ENCODE assay signal across 9 cellular contexts in genomic region chr18:59268722-59269562, GRCh38. TPM values are rescaled to one million over a fixed set of nuclear protein-coding genes. Genes with fewer than 3 reads are reported as not detected.
A peak's percentile ranks its signal among the peaks of the same experiment; 100 is the strongest.
DNase-seq lines count a peak whose midpoint lies in the region; ATAC-seq and TF ChIP-seq lines count a peak whose summit lies in the region.
"Had no signal": no experiment of that assay in that cellular context is flagged by ENCODE, and none has a peak within 500 bp of the region (broad histone marks: within the 10 kb centered on the region; RNA-seq: fewer than 3 reads in every experiment).

No MANE protein-coding gene starts in this region.

- no CpG with 5 or more reads among the region's 90 CpGs for WGBS in trophoblast cell (ENCODE audit: extremely low coverage, insufficient coverage, insufficient read length)

- H3K27me3 ChIP-seq in trophoblast cell (ENCODE audit: insufficient read depth, low read length) = peaks cover 97% of the 10 kb centered on the region
- no peaks in the 10 kb centered on the region for H3K27me3 ChIP-seq in Karpas-422 (ENCODE audit: low read length)

- H4K20me1 ChIP-seq in Karpas-422 (ENCODE audit: insufficient read depth, low read depth, low read length) = no peaks in the 10 kb centered on the region

- no peak overlapping the region for H3K18ac ChIP-seq in trophoblast cell (ENCODE audit: low read length)

- no peak overlapping the region for H4K91ac ChIP-seq in trophoblast cell (ENCODE audit: low read depth, low read length)

- ATAC-seq in HG02610 (IDR thresholded peaks at IDR 0.05; ENCODE audit: unreplicated experiment) (peak; percentile 43), HG03439 (IDR thresholded peaks at IDR 0.05; ENCODE audit: unreplicated experiment) (no peak)

- H2AFZ ChIP-seq in trophoblast cell (ENCODE audit: insufficient read depth, low read length, poor library complexity) (peak overlapping the region; percentile 87), Karpas-422 (ENCODE audit: low read length) (no peak overlapping the region)

- no peak overlapping the region for H2BK120ac ChIP-seq in trophoblast cell (ENCODE audit: insufficient read depth, low read length, poor library complexity)

- H3K4ac ChIP-seq in trophoblast cell (ENCODE audit: low read depth, low read length) = no peak overlapping the region

- H3K9ac ChIP-seq in trophoblast cell (ENCODE audit: low read length) = no peak overlapping the region
- H3K9ac ChIP-seq in Karpas-422 (ENCODE audit: low read length) = no peak overlapping the region

- H3K79me2 ChIP-seq in trophoblast cell (ENCODE audit: control insufficient read depth, insufficient read depth, low read length, poor library complexity) (no peaks in the 10 kb centered on the region), Karpas-422 (ENCODE audit: low read length) (no peaks in the 10 kb centered on the region)

- H3K27ac ChIP-seq in trophoblast cell (ENCODE audit: low read depth, low read length) (no peak overlapping the region), Karpas-422 (ENCODE audit: low read length) (no peak overlapping the region)

- DNase-seq in DMS79 treated with DMSO at 0.1 percent for 48 hours (lab: John Stamatoyannopoulos, UW) (peak; percentile 58), SHP77 treated with DMSO at 0.1 percent for 48 hours (lab: John Stamatoyannopoulos, UW) (peak; percentile 56), erythroblast (lab: John Stamatoyannopoulos, UW) (peak; percentile 75 to 77), trophoblast cell (peak in 1 of 2 donors; percentile 16), Karpas-422 (no peak), superior temporal gyrus (ENCODE audit: extremely low spot score) (no peak)

- H3K4me3 ChIP-seq in trophoblast cell (ENCODE audit: low read depth, low read length) (peak overlapping the region; percentile 66), Karpas-422 (ENCODE audit: low read length) (no peak overlapping the region)

- no peak overlapping the region for H2BK5ac ChIP-seq in trophoblast cell (ENCODE audit: low read depth, low read length, poor library complexity)

- peaks cover 19% of the 10 kb centered on the region in 2 experiments for H3K4me1 ChIP-seq in trophoblast cell (ENCODE audit: control insufficient read depth in 1 of 2, insufficient read depth in 2 of 2, low read length in 2 of 2)
- H3K4me1 ChIP-seq in Karpas-422 (ENCODE audit: low read length) = no peaks in the 10 kb centered on the region

- H4K8ac ChIP-seq in trophoblast cell (ENCODE audit: low read depth, low read length) = no peak overlapping the region

- H3K9me2 ChIP-seq in Karpas-422 (replicated peaks; ENCODE audit: insufficient read depth, low read length) = no peaks in the 10 kb centered on the region

- no peak overlapping the region for H2AK5ac ChIP-seq in trophoblast cell (ENCODE audit: low read length)

- no peaks in the 10 kb centered on the region for H3K79me1 ChIP-seq in trophoblast cell (ENCODE audit: low read length)

- H3K14ac ChIP-seq in trophoblast cell (ENCODE audit: low read length) = no peak overlapping the region

- H4K12ac ChIP-seq in trophoblast cell (ENCODE audit: low read depth, low read length) = no peak overlapping the region

- H3K36me3 ChIP-seq in trophoblast cell (ENCODE audit: control insufficient read depth in 1 of 2, insufficient read depth in 2 of 2, low read length in 2 of 2) (no peaks in the 10 kb centered on the region), Karpas-422 (ENCODE audit: insufficient read depth, low read length) (no peaks in the 10 kb centered on the region)

- H3K9me3 ChIP-seq in trophoblast cell (ENCODE audit: insufficient read depth, low read depth, low read length) (peaks cover 14% of the 10 kb centered on the region), Karpas-422 (ENCODE audit: low read length) (no peaks in the 10 kb centered on the region)

- no peak overlapping the region for H2BK12ac ChIP-seq in trophoblast cell (ENCODE audit: low read length)

- no peak overlapping the region for H3K23ac ChIP-seq in trophoblast cell (ENCODE audit: low read length)

- no peak for TF ChIP-seq POLR2A in erythroblast (IDR thresholded peaks at IDR 0.05; ENCODE audit: low read length)

- peak overlapping the region; percentile 75 for H3K4me2 ChIP-seq in trophoblast cell (ENCODE audit: low read length)
- no peak overlapping the region for H3K4me2 ChIP-seq in Karpas-422 (ENCODE audit: low read depth, low read length, poor library complexity, severe bottlenecking)

RNA-seq across cellular contexts. Expression of gene RAX, which starts 4.3 kb away (rescaled TPM):
- polyA plus RNA-seq in trophoblast cell (2013) = 0.03 TPM in 1 of 2 replicates, not detected in the other
- not detected in 2 replicates for total RNA-seq in Karpas-422 (2014; rRNA removed; shearing (Covaris generic); ENCODE audit: low replicate concordance)
- total RNA-seq: LHCN-M2 had no signal

RNA-seq across cellular contexts. Expression of gene GRP, which starts 49.0 kb away (rescaled TPM):
- polyA plus RNA-seq in trophoblast cell (2013) = not detected in 2 replicates
- not detected in 2 replicates for total RNA-seq in Karpas-422 (2014; rRNA removed; shearing (Covaris generic); ENCODE audit: low replicate concordance)
- total RNA-seq: LHCN-M2 had no signal

RNA-seq across cellular contexts. Expression of gene CPLX4, which starts 49.5 kb away (rescaled TPM):
- 0.19 and 0.25 TPM in 2 replicates for polyA plus RNA-seq in trophoblast cell (2013)
- total RNA-seq in Karpas-422 (2014; rRNA removed; shearing (Covaris generic); ENCODE audit: low replicate concordance) = not detected in 2 replicates
- total RNA-seq: LHCN-M2 had no signal

Comparison
In these comparisons a context has a peak if more than half of its experiments do, and no peak if none do; other contexts are left out.
1. DNase-seq: peak in DMS79 treated with DMSO at 0.1 percent for 48 hours (single experiment), SHP77 treated with DMSO at 0.1 percent for 48 hours (single experiment) and erythroblast (2 of 2); none in Karpas-422 (single experiment) and superior temporal gyrus (single experiment).